29 cellular contexts compared by ENCODE assay signal in the genomic region with DNA sequence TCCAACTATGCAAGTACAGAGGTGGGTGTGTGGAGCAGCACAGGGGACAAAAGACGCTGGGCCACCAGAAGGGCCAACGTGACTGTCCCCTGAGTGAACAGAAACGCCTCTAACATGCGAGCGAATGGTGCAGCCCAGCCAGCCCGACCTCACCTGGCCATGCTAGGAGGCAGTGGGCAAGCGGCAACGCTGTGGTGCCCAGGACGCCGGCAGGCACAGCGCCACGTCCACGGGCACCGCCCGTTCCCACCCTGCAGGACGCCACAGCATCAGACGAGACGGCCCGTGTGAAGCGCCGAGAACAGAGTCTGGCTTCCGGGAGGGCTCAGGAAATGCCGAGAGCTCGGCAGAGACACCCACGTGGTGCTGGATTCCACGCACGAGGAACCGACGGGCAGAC. TPM values are rescaled to one million over a fixed set of nuclear protein-coding genes. Genes with fewer than 3 reads are reported as not detected.
DNase-seq lines count a peak whose midpoint lies in the region; ATAC-seq, FAIRE-seq and TF ChIP-seq lines count a peak whose summit lies in the region.
"Had no signal": no experiment of that assay in that cellular context is flagged by ENCODE, and none has a peak within 500 bp of the region (broad histone marks: within the 10 kb centered on the region; RNA-seq: fewer than 3 reads in every experiment).

No MANE protein-coding gene starts in this region.

- peak overlapping the region in 1 of 2 experiments; percentile 58; a peak in 1 of 4 replicates for H3K9ac ChIP-seq in K562 (ENCODE audit: insufficient read depth in 1 of 2, low read depth in 2 of 2, low read length in 2 of 2)

- H3K4me1 Mint-ChIP-seq in Caco-2 (ENCODE audit: low read depth, unreplicated experiment): peaks cover 43% of the 10 kb centered on the region
- H3K4me1 Mint-ChIP-seq: B cell had no signal

- TF ChIP-seq RAD21 in K562 (CRISPR knock-in tag; conservative IDR thresholded peaks at IDR 0.05 in 1 of 2, IDR thresholded peaks at IDR 0.05 in 1 of 2): no peak

- H3K79me2 ChIP-seq in K562 (ENCODE audit: control insufficient read depth, insufficient read depth, low read length): no peaks in the 10 kb centered on the region

- H4K20me1 ChIP-seq in K562 (replicated peaks; ENCODE audit: control insufficient read depth, insufficient read depth, low read length): peaks cover 10% of the 10 kb centered on the region

- in situ Hi-C loops in K562 (cut with MboI): no loop called here
- in situ Hi-C loops in transverse colon (cut with MboI; ENCODE audit: low pct_ligation_motif_present in 1 of 4, low pct_unique_long_range_greater_than_20kb in 1 of 4, low sequenced_read_pairs in 3 of 4): no loop called here

- no peaks in the 10 kb centered on the region for H3K9me3 Mint-ChIP-seq in Caco-2 (ENCODE audit: unreplicated experiment)
- H3K9me3 Mint-ChIP-seq: CD8-positive, alpha-beta memory T cell; IgD-negative memory B cell had no signal

- H3K27ac Mint-ChIP-seq in Caco-2 (ENCODE audit: unreplicated experiment): peak overlapping the region; percentile 54
- H3K27ac Mint-ChIP-seq: B cell; CD8-positive, alpha-beta memory T cell had no signal

- BruUV-seq in Caco-2 (replicated peaks; lab: Mats Ljungman, UMichigan) (no TSS peak), K562 (replicated peaks; lab: Mats Ljungman, UMichigan) (no TSS peak)

- H3K36me3 ChIP-seq in Caco-2 (ENCODE audit: control insufficient read depth, insufficient read depth, low read length) (no peaks in the 10 kb centered on the region; the same call in 1 of the 2 replicates), K562 (ENCODE audit: control insufficient read depth, insufficient read depth, low read length) (no peaks in the 10 kb centered on the region), transverse colon (no peaks in the 10 kb centered on the region)

- H3K27me3 ChIP-seq in Caco-2 (replicated peaks; ENCODE audit: control insufficient read depth, insufficient read depth, low read length) (no peaks in the 10 kb centered on the region), K562 (ENCODE audit: control insufficient read depth in 2 of 2, insufficient read depth in 2 of 2, low read length in 2 of 2) (peaks cover 62 to 91% of the 10 kb centered on the region in 2 experiments), layer of hippocampus (ENCODE audit: control insufficient read depth, insufficient read depth, low read length) (no peaks in the 10 kb centered on the region), transverse colon (no peaks in the 10 kb centered on the region)

- no peak overlapping the region for H2AFZ ChIP-seq in K562 (ENCODE audit: low read depth, low read length)
- H2AFZ ChIP-seq: PC-9 had no signal

- H3K27ac ChIP-seq in K562 (ENCODE audit: extremely low read depth, low read depth, low read length) (no peak overlapping the region), layer of hippocampus (ENCODE audit: low read depth, low read length) (peak overlapping the region; percentile 24), substantia nigra (ENCODE audit: low read depth, low read length, poor library complexity, severe bottlenecking) (peak overlapping the region; percentile 96), transverse colon (no peak overlapping the region)
- H3K27ac ChIP-seq: C4-2B, HL-60, PC-9 had no signal

- H3K4me3 Mint-ChIP-seq in Caco-2 (ENCODE audit: unreplicated experiment): no peak overlapping the region
- H3K4me3 Mint-ChIP-seq: B cell; CD8-positive, alpha-beta memory T cell; IgD-negative memory B cell had no signal

- TF ChIP-seq POLR2A in K562 (conservative IDR thresholded peaks at IDR 0.05) (no peak), transverse colon (IDR thresholded peaks at IDR 0.05) (no peak)

- ATAC-seq in K562 (no peak), left colon (no peak), GM21786 (IDR thresholded peaks at IDR 0.05; ENCODE audit: unreplicated experiment) (no peak)
- ATAC-seq: HCT116 had no signal

- POLR2A ChIA-PET in Caco-2 (lab: Charles Lee): interaction anchor here (0.6 kb wide), 1 partner anchor 109 kb away, joined by 3 read pairs; a partner anchor contains a TSS
- POLR2A ChIA-PET in K562 (lab: Yijun Ruan, JAX): interaction anchor here (0.7 to 1.8 kb wide), 2 partner anchors 10 to 56 kb away, joined by 4 to 6 read pairs; no protein-coding TSS in a partner anchor

- WGBS in K562 (ENCODE audit: insufficient coverage, low coverage, missing lambda C conversion rate): 4% methylated on average over 28 of the region's 29 CpGs
- 93 to 94% methylated on average over 10 to 29 of the region's 29 CpGs for WGBS in transverse colon (ENCODE audit: low coverage in 1 of 2), 2 donors

- DNase-seq in Caco-2: no peak
- DNase-seq in K562 (ENCODE audit: extremely low read depth in 1 of 4, low spot score in 3 of 4): no peak
- DNase-seq in substantia nigra (lab: John Stamatoyannopoulos, UW): no peak
- no peak for DNase-seq in AG20443 (ENCODE audit: low spot score)
- DNase-seq in left colon: no peak
- no peak for DNase-seq in transverse colon
- DNase-seq: Calu3; CD8-positive, alpha-beta memory T cell; DMS79 treated with DMSO at 0.1 percent for 48 hours; GF-D8; NCI-H1092; NCI-H1417 treated with DMSO at 0.1 percent for 48 hours; NCI-H1694 treated with DMSO at 0.1 percent for 48 hours; NCI-H2081; NCI-H345; NCI-H524; NCI-H748 treated with DMSO at 0.1 percent for 48 hours; PC-9; SHP77 had no signal

- no peaks in the 10 kb centered on the region for H3K27me3 Mint-ChIP-seq in Caco-2 (ENCODE audit: insufficient read depth, unreplicated experiment)
- H3K27me3 Mint-ChIP-seq: IgD-negative memory B cell had no signal

- CTCF ChIA-PET in Caco-2 (lab: Charles Lee) (no interaction called here), K562 (lab: Yijun Ruan, JAX; ENCODE audit: low intra/inter-chr PET ratio) (no interaction called here)

- intact Hi-C loops in Caco-2 (cut with micrococcal nuclease; ENCODE audit: unreplicated experiment): loop anchor here (5.0 kb wide), 1 partner anchor 1771 kb away; no protein-coding TSS in a partner anchor
- intact Hi-C loops in K562 (cut with micrococcal nuclease): no loop called here
- intact Hi-C loops in left colon (cut with DNase I, micrococcal nuclease): no loop called here
- intact Hi-C loops in transverse colon (cut with DNase I; ENCODE audit: low total_unique reads): no loop called here

- H3K9me1 ChIP-seq in K562 (ENCODE audit: control insufficient read depth, insufficient read depth, low read length): peaks cover 1% of the 10 kb centered on the region

- TF ChIP-seq CTCF in Caco-2 (IDR thresholded peaks at IDR 0.05; ENCODE audit: insufficient read depth in 1 of 2, low read depth in 1 of 2, low read length in 1 of 2, severe bottlenecking in 1 of 2, unreplicated experiment in 1 of 2): no peak
- TF ChIP-seq CTCF in K562 (IDR thresholded peaks at IDR 0.05 in 2 of 3, conservative IDR thresholded peaks at IDR 0.05 in 1 of 3; ENCODE audit: insufficient read depth in 2 of 3, low read depth in 1 of 3, low read length in 3 of 3): no peak
- no peak for TF ChIP-seq CTCF in transverse colon (IDR thresholded peaks at IDR 0.05)

- H3K4me3 ChIP-seq in Caco-2 (ENCODE audit: low read depth, low read length) (no peak overlapping the region), K562 (no peak overlapping the region), transverse colon (no peak overlapping the region)
- H3K4me3 ChIP-seq: PC-9 had no signal

- H3K4me1 ChIP-seq in Caco-2 (peaks cover 27% of the 10 kb centered on the region), K562 (replicated peaks in 1 of 2; ENCODE audit: control insufficient read depth in 2 of 2, insufficient read depth in 2 of 2, low read length in 2 of 2) (peaks cover 0 to 14% of the 10 kb centered on the region in 2 experiments; a peak in 2 of 5 replicates), transverse colon (peaks cover 10 to 45% (median 23%) of the 10 kb centered on the region in 4 donors)

- H3K4me2 ChIP-seq in K562 (ENCODE audit: insufficient read depth, low read length): no peak overlapping the region
- H3K4me2 ChIP-seq: PC-9 had no signal

- TF ChIP-seq EP300 in K562 (IDR thresholded peaks at IDR 0.05; ENCODE audit: low read length) (no peak), transverse colon (IDR thresholded peaks at IDR 0.05; ENCODE audit: low read depth) (no peak)

- peaks cover 48% of the 10 kb centered on the region for H3K36me3 Mint-ChIP-seq in Caco-2 (ENCODE audit: insufficient read depth, unreplicated experiment)
- H3K36me3 Mint-ChIP-seq: CD8-positive, alpha-beta memory T cell; IgD-negative memory B cell had no signal

- H3K9me3 ChIP-seq in Caco-2 (no peaks in the 10 kb centered on the region), K562 (replicated peaks; ENCODE audit: control insufficient read depth, insufficient read depth, low read depth, low read length) (no peaks in the 10 kb centered on the region), transverse colon (no peaks in the 10 kb centered on the region)

- no peak for FAIRE-seq in K562 (lab: Jason Lieb, UNC)
- FAIRE-seq: GM12891 had no signal

RNA-seq across cellular contexts. Expression of a gene that starts 2.2 kb away (rescaled TPM):
- total RNA-seq in Caco-2 (2022) (1.7 and 2.0 TPM in 2 replicates), K562 (2014; rRNA removed) (not detected in 2 replicates), K562 (2014; rRNA removed; fragmentation: Illumina TruSeq; extraction: Trizol) (not detected in 2 replicates), K562 (2015; rRNA removed; fragmentation: Illumina TruSeq; extraction: Trizol) (not detected in 2 replicates), K562 (2021) (not detected in 2 replicates), left colon (1 to 10 TPM; 1.1 to 1.3 TPM), transverse colon (1 to 10 TPM; 1.8 to 3.0 (median 2.5) TPM)
- not detected in 2 replicates for total RNA-seq in K562 (2011; cell fraction: chromatin; rRNA removed; ENCODE audit: low replicate concordance)
- not detected in 2 replicates for total RNA-seq in K562 (2011; cell fraction: nucleolus; rRNA removed)
- not detected in 2 replicates for total RNA-seq in K562 (2011; cell fraction: nucleoplasm; rRNA removed)
- polyA plus RNA-seq in K562 (2011; rRNA removed) (not detected in 2 replicates), K562 (2014; fragmentation: Illumina TruSeq; extraction: Trizol) (not detected in 2 replicates), K562 (2014; fragmentation: Nextera tagmentation; extraction: Ambion mirVana) (not detected), K562 (2014; rRNA removed) (not detected in 2 replicates)
- not detected in 2 replicates for polyA plus RNA-seq in K562 (2011; cell fraction: cytosol; rRNA removed)
- polyA plus RNA-seq in K562 (2011; cell fraction: nucleus; rRNA removed): not detected in 2 replicates
- not detected in 2 replicates for polyA plus RNA-seq in K562 (2012)
- not detected in 2 replicates for polyA minus RNA-seq in K562 (2011; rRNA and poly(A)+ RNA removed)
- not detected in 2 replicates for polyA minus RNA-seq in K562 (2011; cell fraction: cytosol; rRNA and poly(A)+ RNA removed)
- polyA minus RNA-seq in K562 (2011; cell fraction: nucleus; rRNA and poly(A)+ RNA removed): not detected in 2 replicates
- total RNA-seq: CD8-positive, alpha-beta memory T cell; H4; RPMI7951 had no signal
- polyA plus RNA-seq: CD8-positive, alpha-beta memory T cell had no signal

RNA-seq across cellular contexts. Expression of a gene that starts 24.4 kb away (rescaled TPM):
- total RNA-seq in Caco-2 (2022) (63.8 and 70.1 TPM in 2 replicates), K562 (2014; rRNA removed) (not detected in 2 replicates), K562 (2014; rRNA removed; fragmentation: Illumina TruSeq; extraction: Trizol) (not detected in 2 replicates), K562 (2015; rRNA removed; fragmentation: Illumina TruSeq; extraction: Trizol) (not detected in 2 replicates), K562 (2021) (0.49 and 0.55 TPM in 2 replicates), left colon (100 to 1,000 TPM in 1 of 2 donors, 10 to 100 TPM in 1; 45.5 to 133 TPM), transverse colon (10 to 100 TPM; 32.2 to 70.7 (median 54.6) TPM)
- not detected in 2 replicates for total RNA-seq in K562 (2011; cell fraction: chromatin; rRNA removed; ENCODE audit: low replicate concordance)
- total RNA-seq in K562 (2011; cell fraction: nucleolus; rRNA removed): not detected in 2 replicates
- total RNA-seq in K562 (2011; cell fraction: nucleoplasm; rRNA removed): not detected in 2 replicates
- polyA plus RNA-seq in K562 (2011; rRNA removed) (not detected in 2 replicates), K562 (2014; fragmentation: Illumina TruSeq; extraction: Trizol) (not detected in 2 replicates), K562 (2014; fragmentation: Nextera tagmentation; extraction: Ambion mirVana) (not detected), K562 (2014; rRNA removed) (not detected in 2 replicates)
- 0.01 and 0.03 TPM in 2 replicates for polyA plus RNA-seq in K562 (2011; cell fraction: cytosol; rRNA removed)
- not detected in 2 replicates for polyA plus RNA-seq in K562 (2011; cell fraction: nucleus; rRNA removed)
- polyA plus RNA-seq in K562 (2012): 0.06 TPM in 1 of 2 replicates, not detected in the other
- polyA minus RNA-seq in K562 (2011; rRNA and poly(A)+ RNA removed): not detected in 2 replicates
- polyA minus RNA-seq in K562 (2011; cell fraction: cytosol; rRNA and poly(A)+ RNA removed): not detected in 2 replicates
- polyA minus RNA-seq in K562 (2011; cell fraction: nucleus; rRNA and poly(A)+ RNA removed): not detected in 2 replicates

Comparison
In these comparisons a context has a peak if more than half of its experiments do, and no peak if none do; other contexts are left out.
1. H3K27ac ChIP-seq: peak in layer of hippocampus (single experiment) and substantia nigra (single experiment); none in K562 (single experiment) and transverse colon (0 of 4).
2. RNA of a gene that starts 24.4 kb away (total RNA-seq): 45.5 to 133 TPM in left colon, 63.8 to 70.1 TPM in Caco-2 and 32.2 to 70.7 TPM in transverse colon; 0.49 to 0.55 TPM in K562; every median in the first group is over 10 times any median in the second.